Comparison of ENCODE assay signal across 10 cellular contexts in genomic region chr1:186511761-186512637, GRCh38. TPM values are rescaled to one million over a fixed set of nuclear protein-coding genes. Genes with fewer than 3 reads are reported as not detected.
DNase-seq lines count a peak whose midpoint lies in the region; ATAC-seq and TF ChIP-seq lines count a peak whose summit lies in the region.
"Had no signal": no experiment of that assay in that cellular context is flagged by ENCODE, and none has a peak within 500 bp of the region (broad histone marks: within the 10 kb centered on the region; RNA-seq: fewer than 3 reads in every experiment).

No MANE protein-coding gene starts in this region.

- peak; percentile 82 for ATAC-seq in GM18505 (IDR thresholded peaks at IDR 0.05; ENCODE audit: unreplicated experiment)
- peak; percentile 84 for ATAC-seq in GM21786 (IDR thresholded peaks at IDR 0.05; ENCODE audit: unreplicated experiment)
- no peak for ATAC-seq in activated CD8-positive, alpha-beta T cell treated with anti-CD3 and anti-CD28 coated beads, Interleukin-2, amount 10 ng/mL, durations not matched to agents 7 days and 5 days

- no peak overlapping the region for H3K4me3 ChIP-seq in epithelial cell of esophagus (ENCODE audit: low read length)
- no peak overlapping the region for H3K4me3 ChIP-seq in adrenal gland

- H3K27me3 ChIP-seq in adrenal gland, result no peaks in the 10 kb centered on the region

- no peak overlapping the region for H3K27ac ChIP-seq in adrenal gland

- no peaks in the 10 kb centered on the region for H3K36me3 ChIP-seq in adrenal gland (replicated peaks in 1 of 2)

- TF ChIP-seq CTCF in epithelial cell of esophagus (IDR thresholded peaks at IDR 0.05; ENCODE audit: insufficient read depth, low read depth, low read length, missing control alignments), result no peak
- TF ChIP-seq CTCF in adrenal gland (IDR thresholded peaks at IDR 0.05), result no peak

- peak; percentile 83 for DNase-seq in epithelial cell of esophagus (ENCODE audit: low read depth)
- no peak for DNase-seq in activated CD8-positive, alpha-beta memory T cell treated with anti-CD3 and anti-CD28 coated beads for 24 hours
- DNase-seq in adrenal gland, result no peak
- DNase-seq in NK-92 (lab: John Stamatoyannopoulos, UW; ENCODE audit: unreplicated experiment), result no peak
- DNase-seq in activated CD8-positive, alpha-beta T cell treated with anti-CD3 and anti-CD28 coated beads, Interleukin-2, amount 10 ng/mL, durations not matched to agents 7 days and 5 days, result no peak
- DNase-seq: NCI-H1105 treated with DMSO at 0.1 percent for 48 hours had no signal

- intact Hi-C loops in adrenal gland (cut with DNase I), result no loop called here

- POLR2A ChIA-PET in activated CD8-positive, alpha-beta T cell treated with anti-CD3 and anti-CD28 coated beads, Interleukin-2, amount 10 ng/mL, durations not matched to agents 7 days and 5 days (lab: Charles Lee), result no interaction called here

- H3K27ac Mint-ChIP-seq in IgD-negative memory B cell, result peak overlapping the region; percentile 52 to 91 (median 70)
- no peak overlapping the region for H3K27ac Mint-ChIP-seq in activated CD8-positive, alpha-beta T cell treated with anti-CD3 and anti-CD28 coated beads, Interleukin-2, amount 10 ng/mL, durations not matched to agents 7 days and 5 days

- no peak for TF ChIP-seq POLR2A in GM18505 (IDR thresholded peaks at IDR 0.05; ENCODE audit: borderline replicate concordance, extremely low read depth, insufficient read depth, insufficient read length)
- TF ChIP-seq POLR2A in adrenal gland (IDR thresholded peaks at IDR 0.05), result no peak

- CTCF ChIA-PET in activated CD8-positive, alpha-beta T cell treated with anti-CD3 and anti-CD28 coated beads, Interleukin-2, amount 10 ng/mL, durations not matched to agents 7 days and 5 days (lab: Charles Lee), result interaction anchor here (1.4 kb wide), 1 partner anchor 13 kb away, joined by 3 read pairs; no protein-coding TSS in a partner anchor

- H3K9me3 ChIP-seq in adrenal gland (replicated peaks in 1 of 3), result no peaks in the 10 kb centered on the region

- H3K4me1 Mint-ChIP-seq in IgD-negative memory B cell, result peaks cover 19 to 26% (median 23%) of the 10 kb centered on the region in 3 donors
- H3K4me1 Mint-ChIP-seq in activated CD8-positive, alpha-beta T cell treated with anti-CD3 and anti-CD28 coated beads, Interleukin-2, amount 10 ng/mL, durations not matched to agents 7 days and 5 days (ENCODE audit: low read depth), result no peaks in the 10 kb centered on the region

- H3K9me3 Mint-ChIP-seq in IgD-negative memory B cell, result peaks cover 9 to 17% (median 10%) of the 10 kb centered on the region in 3 donors
- H3K9me3 Mint-ChIP-seq in activated CD8-positive, alpha-beta T cell treated with anti-CD3 and anti-CD28 coated beads, Interleukin-2, amount 10 ng/mL, durations not matched to agents 7 days and 5 days (ENCODE audit: insufficient read depth), result peaks cover 4% of the 10 kb centered on the region

- H3K27me3 Mint-ChIP-seq in IgD-negative memory B cell, result no peaks in the 10 kb centered on the region
- no peaks in the 10 kb centered on the region for H3K27me3 Mint-ChIP-seq in activated CD8-positive, alpha-beta T cell treated with anti-CD3 and anti-CD28 coated beads, Interleukin-2, amount 10 ng/mL, durations not matched to agents 7 days and 5 days (ENCODE audit: low read depth)

- peaks cover 13% of the 10 kb centered on the region for H3K36me3 Mint-ChIP-seq in IgD-negative memory B cell
- no peaks in the 10 kb centered on the region for H3K36me3 Mint-ChIP-seq in activated CD8-positive, alpha-beta T cell treated with anti-CD3 and anti-CD28 coated beads, Interleukin-2, amount 10 ng/mL, durations not matched to agents 7 days and 5 days (ENCODE audit: low read depth)

- H3K4me1 ChIP-seq in adrenal gland (replicated peaks in 1 of 2), result no peaks in the 10 kb centered on the region

- peak overlapping the region; percentile 50 to 89 (median 66) for H3K4me3 Mint-ChIP-seq in IgD-negative memory B cell
- H3K4me3 Mint-ChIP-seq in activated CD8-positive, alpha-beta T cell treated with anti-CD3 and anti-CD28 coated beads, Interleukin-2, amount 10 ng/mL, durations not matched to agents 7 days and 5 days, result no peak overlapping the region

- 63 to 72% (median 66%) methylated on average over 10 to 14 of the region's 14 CpGs for WGBS in adrenal gland, 4 donors

RNA-seq across cellular contexts. Expression of gene PDC, which starts 51.1 kb away (rescaled TPM):
- polyA plus RNA-seq in IgD-negative memory B cell, result not detected
- not detected for total RNA-seq in adrenal gland
- polyA plus RNA-seq in adrenal gland, result not detected
- total RNA-seq in activated CD8-positive, alpha-beta T cell treated with anti-CD3 and anti-CD28 coated beads, Interleukin-2, amount 10 ng/mL, durations not matched to agents 7 days and 5 days, result not detected
- total RNA-seq: mononuclear cell had no signal
